In genomic region chr10:5497948-5498730, GRCh38 we compare ENCODE assay signal across 19 cellular contexts. TPM values are rescaled to one million over a fixed set of nuclear protein-coding genes. Genes with fewer than 3 reads are reported as not detected.
"Had no signal": no experiment of that assay in that cellular context is flagged by ENCODE, and none has a peak within 500 bp of the region (broad histone marks: within the 10 kb centered on the region; RNA-seq: fewer than 3 reads in every experiment).

No MANE protein-coding gene starts in this region.

- H3K4me3 ChIP-seq: esophagus muscularis mucosa, gastroesophageal sphincter, heart right ventricle, upper lobe of left lung had no signal

- H3K9me3 ChIP-seq: esophagus muscularis mucosa, gastroesophageal sphincter, heart right ventricle, neutrophil, testis, upper lobe of left lung had no signal

- ATAC-seq: activated T-cell treated with anti-CD3 and anti-CD28 coated beads, Interleukin-2, amount 50 U/mL, for 4 hours; gastroesophageal sphincter had no signal

- H3K27me3 ChIP-seq: esophagus muscularis mucosa, gastroesophageal sphincter, neutrophil, testis, upper lobe of left lung had no signal

- H3K4me1 ChIP-seq: gastroesophageal sphincter, heart right ventricle, testis had no signal

- H3K36me3 ChIP-seq: esophagus muscularis mucosa, gastroesophageal sphincter, heart right ventricle, neutrophil, upper lobe of left lung had no signal

- DNase-seq: activated B cell treated with CpG ODN at 0.5 μM for 24 hours; activated CD4-positive, alpha-beta memory T cell treated with anti-CD3 and anti-CD28 coated beads for 36 hours; activated CD4-positive, alpha-beta T cell treated with anti-CD3 and anti-CD28 coated beads for 4 hours; activated naive CD4-positive, alpha-beta T cell treated with anti-CD3 and anti-CD28 coated beads, Interleukin-2, amount 50 U/mL, for 16 hours; activated T-cell treated with anti-CD3 and anti-CD28 coated beads, Interleukin-2, amount 50 U/mL, for 4 hours; effector memory CD4-positive, alpha-beta T cell; heart right ventricle; natural killer cell; stimulated activated CD4-positive, alpha-beta T cell treated with anti-CD3 and anti-CD28 coated beads, Interleukin-2, amount 100 ng/mL, for 24 hours; testis had no signal

- H3K27ac ChIP-seq: esophagus muscularis mucosa, gastroesophageal sphincter, heart right ventricle, neutrophil, testis, upper lobe of left lung had no signal

RNA-seq across cellular contexts. Expression of gene CALML5, which starts 1.2 kb away (rescaled TPM):
- total RNA-seq: activated B cell treated with CpG ODN at 0.5 μM for 24 hours; activated CD4-positive, alpha-beta memory T cell treated with anti-CD3 and anti-CD28 coated beads for 36 hours; activated T-cell treated with anti-CD3 and anti-CD28 coated beads, Interleukin-2, amount 50 U/mL, for 4 hours; astrocyte; cerebellum; endothelial cell of umbilical vein; esophagus muscularis mucosa; gastroesophageal sphincter; heart right ventricle; liver; natural killer cell; renal cortical epithelial cell; upper lobe of left lung had no signal
- polyA plus RNA-seq: endothelial cell of umbilical vein, heart right ventricle, liver had no signal

RNA-seq across cellular contexts. Expression of gene CALML3, which starts 26.6 kb away (rescaled TPM):
- total RNA-seq: activated B cell treated with CpG ODN at 0.5 μM for 24 hours; activated CD4-positive, alpha-beta memory T cell treated with anti-CD3 and anti-CD28 coated beads for 36 hours; activated T-cell treated with anti-CD3 and anti-CD28 coated beads, Interleukin-2, amount 50 U/mL, for 4 hours; astrocyte; endothelial cell of umbilical vein; esophagus muscularis mucosa; heart right ventricle; liver; natural killer cell; renal cortical epithelial cell; upper lobe of left lung had no signal
- polyA plus RNA-seq: endothelial cell of umbilical vein, liver had no signal
